ENCODE assay signal across 26 cellular contexts in the genomic region with DNA sequence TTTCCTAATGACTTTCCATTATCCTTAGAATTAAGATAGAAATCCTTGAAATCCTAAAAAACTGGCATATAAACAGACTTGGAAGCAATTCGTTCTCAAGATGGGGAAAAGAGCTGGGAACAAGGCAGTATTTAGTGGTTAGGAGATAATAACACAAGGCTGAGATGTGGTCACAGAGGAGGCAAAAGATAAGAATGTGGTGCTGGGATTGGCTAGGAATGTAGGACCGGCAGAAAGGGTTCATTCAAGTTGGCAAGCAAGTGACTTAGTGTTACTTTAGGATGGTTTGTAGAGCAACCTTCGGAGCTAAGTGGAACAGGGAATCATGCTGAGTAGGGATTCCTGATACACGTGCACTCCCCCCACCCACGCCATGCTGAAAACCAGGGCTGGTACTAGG.
"Had no signal": no experiment of that assay in that cellular context is flagged by ENCODE, and none has a peak within 500 bp of the region (broad histone marks: within the 10 kb centered on the region; RNA-seq: fewer than 3 reads in every experiment).

No MANE protein-coding gene starts in this region.

- H3K9me3 ChIP-seq: heart right ventricle, lower lobe of right lung, right lobe of liver, testis, uterus had no signal

- H3K4me3 ChIP-seq: heart right ventricle, lower lobe of right lung, right lobe of liver, skin epidermis, testis, uterus had no signal

- H3K4me1 ChIP-seq: foreskin keratinocyte, heart right ventricle, lower lobe of right lung, right lobe of liver, testis, uterus had no signal

- H3K36me3 ChIP-seq: brain microvascular endothelial cell, heart right ventricle, lower lobe of right lung, right lobe of liver, uterus had no signal

- DNase-seq: activated CD4-positive, alpha-beta T cell treated with anti-CD3 and anti-CD28 coated beads for 4 hours; activated CD4-positive, alpha-beta T cell treated with anti-CD3 and anti-CD28 coated beads, Interleukin-2, amount 50 U/mL, for 4 hours; activated naive CD4-positive, alpha-beta T cell; activated T-cell treated with anti-CD3 and anti-CD28 coated beads for 4 hours; activated T-cell treated with anti-CD3 and anti-CD28 coated beads, Interleukin-2, amount 50 U/mL, for 72 hours; anterior cingulate cortex; brain microvascular endothelial cell; cortex of kidney; effector memory CD8-positive, alpha-beta T cell; erythroblast; foreskin keratinocyte; heart right ventricle; kidney glomerular epithelial cell; lower lobe of right lung; mesenchymal stem cell; right lobe of liver; stimulated activated CD4-positive, alpha-beta T cell treated with anti-CD3 and anti-CD28 coated beads, Interleukin-12 subunit alpha, Interleukin-12 subunit beta, amount 100 ng/mL, for 4 hours; stimulated activated CD4-positive, alpha-beta T cell treated with anti-CD3 and anti-CD28 coated beads, Interleukin-4, amount 100 ng/mL, for 1 hour; stimulated activated naive CD8-positive, alpha-beta T cell treated with anti-CD3 and anti-CD28 coated beads, Interleukin-15, Interleukin-2, amounts not matched to agents 100 U/mL and 50 U/mL, for 24 hours; T-helper 9 cell; testis; uterus had no signal

- H3K27ac ChIP-seq: brain microvascular endothelial cell, foreskin keratinocyte, heart right ventricle, lower lobe of right lung, right lobe of liver, skin epidermis, testis, uterus, VCaP had no signal

- H3K27me3 ChIP-seq: brain microvascular endothelial cell, foreskin keratinocyte, right lobe of liver, testis had no signal

- ATAC-seq: activated naive CD4-positive, alpha-beta T cell treated with anti-CD3 and anti-CD28 coated beads, Interleukin-2, amount 50 U/mL, for 72 hours; activated T-cell treated with anti-CD3 and anti-CD28 coated beads, Interleukin-2, amount 50 U/mL, for 72 hours; effector memory CD8-positive, alpha-beta T cell; foreskin keratinocyte; heart right ventricle; left lobe of liver; lower lobe of right lung; right lobe of liver; stimulated activated naive CD8-positive, alpha-beta T cell treated with anti-CD3 and anti-CD28 coated beads, Interleukin-15, Interleukin-2, amounts not matched to agents 100 U/mL and 50 U/mL, for 24 hours had no signal
